8 cellular contexts compared by ENCODE assay signal in the genomic region with DNA sequence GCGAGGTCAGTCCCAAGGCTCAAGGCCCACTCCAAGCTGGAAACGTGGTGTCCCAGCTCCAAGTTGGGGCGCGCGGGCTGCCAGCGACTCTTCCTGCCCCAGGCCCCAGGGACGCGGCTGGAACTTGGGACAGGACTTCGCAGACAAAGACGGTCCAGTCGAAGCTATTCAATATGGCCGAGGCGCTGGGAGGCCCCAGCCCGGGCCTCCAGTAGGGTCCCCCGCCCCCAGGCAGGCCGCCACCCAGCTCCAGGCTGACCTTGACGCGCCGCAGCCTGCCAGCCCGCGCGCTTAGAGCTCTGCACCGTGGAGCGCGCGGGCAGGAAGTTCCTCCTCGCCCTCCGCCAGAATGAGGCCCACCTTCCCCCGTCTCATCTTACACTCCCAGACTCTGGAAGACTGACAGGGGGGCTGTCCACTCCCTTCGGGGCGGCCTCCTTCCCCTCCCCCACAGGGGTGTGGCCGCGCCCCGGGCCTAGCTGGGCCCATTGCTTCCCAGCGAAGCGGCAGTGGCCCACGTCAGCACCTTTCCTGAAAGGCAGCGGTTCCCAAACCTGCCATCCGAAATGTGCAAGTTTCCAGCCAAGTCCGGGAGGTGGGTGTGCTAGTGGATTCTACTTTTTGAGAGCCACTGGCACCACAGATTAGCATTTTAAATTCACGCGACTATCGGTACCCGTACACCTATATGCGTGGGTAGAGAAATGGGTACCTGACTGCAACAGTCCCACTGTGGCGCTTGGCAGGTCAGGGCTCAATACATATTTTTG. TPM values are rescaled to one million over a fixed set of nuclear protein-coding genes. Genes with fewer than 3 reads are reported as not detected.
DNase-seq lines count a peak whose midpoint lies in the region; ATAC-seq and TF ChIP-seq lines count a peak whose summit lies in the region.

A gene with protein sequence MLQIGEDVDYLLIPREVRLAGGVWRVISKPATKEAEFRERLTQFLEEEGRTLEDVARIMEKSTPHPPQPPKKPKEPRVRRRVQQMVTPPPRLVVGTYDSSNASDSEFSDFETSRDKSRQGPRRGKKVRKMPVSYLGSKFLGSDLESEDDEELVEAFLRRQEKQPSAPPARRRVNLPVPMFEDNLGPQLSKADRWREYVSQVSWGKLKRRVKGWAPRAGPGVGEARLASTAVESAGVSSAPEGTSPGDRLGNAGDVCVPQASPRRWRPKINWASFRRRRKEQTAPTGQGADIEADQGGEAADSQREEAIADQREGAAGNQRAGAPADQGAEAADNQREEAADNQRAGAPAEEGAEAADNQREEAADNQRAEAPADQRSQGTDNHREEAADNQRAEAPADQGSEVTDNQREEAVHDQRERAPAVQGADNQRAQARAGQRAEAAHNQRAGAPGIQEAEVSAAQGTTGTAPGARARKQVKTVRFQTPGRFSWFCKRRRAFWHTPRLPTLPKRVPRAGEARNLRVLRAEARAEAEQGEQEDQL (minus strand): TSS at position 303 of the 770 bp plus-strand sequence. CDS start 754 bp downstream, outside the sequence.

- ATAC-seq in omental fat pad (ENCODE audit: low FRiP score) (peak; percentile 87), GM21619 (IDR thresholded peaks at IDR 0.05; ENCODE audit: unreplicated experiment) (no peak), GM19397 (IDR thresholded peaks at IDR 0.05; ENCODE audit: unreplicated experiment) (no peak), HG03175 (IDR thresholded peaks at IDR 0.05; ENCODE audit: unreplicated experiment) (no peak)

- TF ChIP-seq CTCF in omental fat pad (IDR thresholded peaks at IDR 0.05): no peak

- DNase-seq in DMS153 (lab: John Stamatoyannopoulos, UW) (peak; percentile 42), RPMI7951 (ENCODE audit: low read depth) (peak; percentile 59), glomerular visceral epithelial cell (ENCODE audit: extremely low spot score) (peak; percentile 96), omental fat pad (ENCODE audit: low spot score) (no peak)
- no peak for DNase-seq in activated naive CD4-positive, alpha-beta T cell treated with anti-CD3 and anti-CD28 coated beads, Interleukin-2, amount 50 U/mL, for 16 hours

RNA-seq across cellular contexts. Expression of the gene that starts here (rescaled TPM):
- total RNA-seq in RPMI7951 (2014; rRNA removed; shearing (Covaris generic)): 0.48 and 0.59 TPM in 2 replicates
- total RNA-seq in omental fat pad: 1 to 10 TPM; 1.7 to 7.1 (median 5.3) TPM

Comparison
In these comparisons a context has a peak if more than half of its experiments do, and no peak if none do; other contexts are left out.
1. Peak in DNase-seq in RPMI7951; RNA of the gene not detected or under 1 TPM.
2. DNase-seq: peak in DMS153 (single experiment) and glomerular visceral epithelial cell (single experiment); none in omental fat pad (single experiment) and activated naive CD4-positive, alpha-beta T cell treated with anti-CD3 and anti-CD28 coated beads, Interleukin-2, amount 50 U/mL, for 16 hours (single experiment).